ENCODE assay signal across 1 cellular context in genomic region chr4:140641789-140642439, GRCh38.
TF ChIP-seq lines count a peak whose summit lies in the region.

No MANE protein-coding gene starts in this region.

TF ChIP-seq in HepG2, 621 proteins besides CTCF, POLR2A, EP300 and RAD21 (continued from another document):
- TF ChIP-seq ZNF142 (CRISPR knock-in tag; IDR thresholded peaks at IDR 0.05) (no peak), THRA (CRISPR knock-in tag; IDR thresholded peaks at IDR 0.05; ENCODE audit: borderline replicate concordance) (no peak; the same call in 1 of the 2 replicates), SP5 (CRISPR knock-in tag; IDR thresholded peaks at IDR 0.05; ENCODE audit: borderline replicate concordance, low read depth) (peak; percentile 52), NCOR1 (IDR thresholded peaks at IDR 0.05; ENCODE audit: borderline replicate concordance, low read length) (peak; percentile 32; the same call in 1 of the 2 replicates), FOXP4 (CRISPR knock-in tag; IDR thresholded peaks at IDR 0.05) (peak; percentile 68; the same call in 1 of the 2 replicates), CC2D1A (CRISPR knock-in tag; IDR thresholded peaks at IDR 0.05) (no peak), ZNF512 (CRISPR knock-in tag; IDR thresholded peaks at IDR 0.05) (no peak), MED8 (CRISPR knock-in tag; IDR thresholded peaks at IDR 0.05; ENCODE audit: insufficient replicate concordance) (no peak), POGZ (CRISPR knock-in tag; IDR thresholded peaks at IDR 0.05) (peak; percentile 53; the same call in 1 of the 2 replicates), ZNF296 (CRISPR knock-in tag; conservative IDR thresholded peaks at IDR 0.05) (no peak; the same call in 1 of the 2 replicates), RARA (CRISPR knock-in tag; IDR thresholded peaks at IDR 0.05) (peak; percentile 68)
